In the genomic region with DNA sequence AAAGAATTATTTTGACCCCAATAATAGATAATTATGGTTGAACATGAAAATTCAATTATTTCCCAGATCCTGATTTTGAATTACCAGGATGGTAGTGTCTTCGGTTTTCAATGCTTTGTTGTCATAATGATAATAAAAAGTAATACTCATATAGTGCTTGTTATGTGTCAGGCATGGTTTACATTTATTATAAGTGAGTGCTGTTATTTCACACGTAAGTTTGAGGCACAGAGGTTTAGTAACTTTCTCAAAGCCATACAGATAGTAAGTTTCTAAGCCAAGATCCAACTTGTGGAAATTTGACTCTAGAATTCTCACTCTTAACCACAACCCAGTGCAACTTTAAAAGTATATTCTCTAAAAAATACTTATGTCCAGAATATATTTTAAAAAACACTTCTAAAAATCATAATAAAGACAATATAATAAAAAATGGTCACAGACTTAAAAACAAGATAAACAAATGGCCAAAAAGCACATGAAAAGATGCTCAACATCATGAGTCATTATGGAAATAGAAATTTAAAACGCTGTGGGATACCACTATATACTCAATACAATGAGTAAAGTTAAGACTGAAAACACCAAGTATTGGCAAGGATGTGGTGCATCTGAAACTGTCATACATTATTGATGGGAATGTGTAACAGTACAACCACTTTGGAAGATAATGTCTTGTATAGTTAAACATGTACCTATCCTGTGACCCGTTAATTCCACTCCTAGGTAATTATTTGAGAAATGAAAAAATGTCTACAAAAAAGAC, we compare ENCODE assay signal across 10 cellular contexts. TPM values are rescaled to one million over a fixed set of nuclear protein-coding genes. Genes with fewer than 3 reads are reported as not detected.
DNase-seq lines count a peak whose midpoint lies in the region; ATAC-seq and TF ChIP-seq lines count a peak whose summit lies in the region.
"Had no signal": no experiment of that assay in that cellular context is flagged by ENCODE, and none has a peak within 500 bp of the region (broad histone marks: within the 10 kb centered on the region; RNA-seq: fewer than 3 reads in every experiment).

No MANE protein-coding gene starts in this region.

- H3K36me3 ChIP-seq in prostate gland = no peaks in the 10 kb centered on the region

- WGBS in prostate gland = 54% methylated on average over 4 of the region's 4 CpGs

- no peak overlapping the region for H3K4me3 ChIP-seq in prostate gland

- intact Hi-C loops in prostate gland (cut with DNase I) = no loop called here

- H3K4me1 ChIP-seq in prostate gland (replicated peaks) = no peaks in the 10 kb centered on the region

- ATAC-seq in GM18909 (IDR thresholded peaks at IDR 0.05; ENCODE audit: poor library complexity, unreplicated experiment) = peak; percentile 65
- ATAC-seq in HG03159 (IDR thresholded peaks at IDR 0.05; ENCODE audit: unreplicated experiment) = peak; percentile 61

- H3K9me3 ChIP-seq in prostate gland = no peaks in the 10 kb centered on the region

- no peak for TF ChIP-seq POLR2A in prostate gland (IDR thresholded peaks at IDR 0.05)

- no peaks in the 10 kb centered on the region for H3K27me3 ChIP-seq in prostate gland (replicated peaks; ENCODE audit: insufficient read depth)

- no peak overlapping the region for H3K27ac ChIP-seq in prostate gland

- peak; percentile 32 for DNase-seq in Daoy (ENCODE audit: low read depth)
- peak; percentile 53 for DNase-seq in fibroblast of gingiva (ENCODE audit: low read depth)
- no peak for DNase-seq in SKM-1 treated with dmso at 0.1 percent for 144 hours (lab: John Stamatoyannopoulos, UW; ENCODE audit: unreplicated experiment)
- no peak for DNase-seq in prostate gland (ENCODE audit: low spot score)
- no peak for DNase-seq in NCI-H2107 treated with DMSO at 0.1 percent for 48 hours (lab: John Stamatoyannopoulos, UW; ENCODE audit: unreplicated experiment)
- no peak for DNase-seq in NCI-H82 (lab: John Stamatoyannopoulos, UW)
- DNase-seq: NCI-H2029 treated with DMSO at 0.1 percent for 48 hours, posterior cingulate gyrus had no signal

- TF ChIP-seq CTCF in prostate gland (IDR thresholded peaks at IDR 0.05) = no peak

RNA-seq across cellular contexts. Expression of gene SPRED1, which starts 45.2 kb away (rescaled TPM):
- total RNA-seq in Daoy (2014; rRNA removed; shearing (Covaris generic)) = 15.9 and 17.5 TPM in 2 replicates
- 10 to 100 TPM in 1 of 2 donors, 1 to 10 TPM in 1; 9.5 to 13.3 TPM for total RNA-seq in prostate gland

Comparison
In these comparisons a context has a peak if more than half of its experiments do, and no peak if none do; other contexts are left out.
1. DNase-seq: peak in Daoy (single experiment) and fibroblast of gingiva (single experiment); none in SKM-1 treated with dmso at 0.1 percent for 144 hours (single experiment), prostate gland (single experiment), NCI-H2107 treated with DMSO at 0.1 percent for 48 hours (single experiment) and NCI-H82 (single experiment).